ENCODE assay signal across 17 cellular contexts in genomic region chr3:187292186-187292585, GRCh38. TPM values are rescaled to one million over a fixed set of nuclear protein-coding genes. Genes with fewer than 3 reads are reported as not detected.
DNase-seq lines count a peak whose midpoint lies in the region; ATAC-seq, FAIRE-seq and TF ChIP-seq lines count a peak whose summit lies in the region.
"Had no signal": no experiment of that assay in that cellular context is flagged by ENCODE, and none has a peak within 500 bp of the region (broad histone marks: within the 10 kb centered on the region; RNA-seq: fewer than 3 reads in every experiment).

No MANE protein-coding gene starts in this region.

- in situ Hi-C loops in GM13977 (cut with MboI; ENCODE audit: low pct_unique_long_range_greater_than_20kb, low sequenced_read_pairs, unreplicated experiment) = no loop called here

- H3K36me3 ChIP-seq in liver (ENCODE audit: control insufficient read depth in 4 of 4, insufficient read depth in 3 of 4, low read depth in 1 of 4, low read length in 3 of 4) (no peaks in the 10 kb centered on the region), lower lobe of right lung (no peaks in the 10 kb centered on the region)
- H3K36me3 ChIP-seq: BE2C, left lung, neutrophil had no signal

- no peak for DNase-seq in HFF-Myc (ENCODE audit: extremely low read depth, low read depth)
- DNase-seq in epithelial cell of proximal tubule (ENCODE audit: low read depth) = no peak
- no peak for DNase-seq in lower lobe of right lung
- no peak for DNase-seq in H54 (ENCODE audit: insufficient read length, low spot score)
- DNase-seq in SW 1271 (lab: John Stamatoyannopoulos, UW) = no peak
- no peak for DNase-seq in GM13977 (ENCODE audit: low spot score)
- DNase-seq: activated CD4-positive, alpha-beta T cell treated with anti-CD3 and anti-CD28 coated beads, Interleukin-2, amount 50 U/mL, for 1 hour; activated naive CD8-positive, alpha-beta T cell treated with anti-CD3 and anti-CD28 coated beads, Interleukin-2, amount 10 ng/mL, durations not matched to agents 7 days and 5 days; activated T-cell treated with anti-CD3 and anti-CD28 coated beads, Interleukin-2, amount 50 U/mL, for 48 hours; BE2C; left lung; NCI-H2107; T-helper 17 cell had no signal

- TF ChIP-seq RAD21 in liver (IDR thresholded peaks at IDR 0.05) = peak in 1 of 2 donors; percentile 2

- WGBS in liver = 23% methylated on average over 9 of the region's 9 CpGs

- intact Hi-C loops in lower lobe of right lung (cut with DNase I) = no loop called here

- H3K27ac ChIP-seq in liver (ENCODE audit: low read depth in 1 of 2, low read length in 2 of 2) (peak overlapping the region; percentile 97 to 99), skin epidermis (peak overlapping the region in 14 of 21 experiments; percentile 20 to 86 (median 71)), lower lobe of right lung (no peak overlapping the region)
- H3K27ac ChIP-seq: left lung, neutrophil had no signal

- no peak for TF ChIP-seq CTCF in HFF-Myc (IDR thresholded peaks at IDR 0.05; ENCODE audit: low read depth, low read length, missing control alignments)
- no peak for TF ChIP-seq CTCF in epithelial cell of proximal tubule (conservative IDR thresholded peaks at IDR 0.05; ENCODE audit: low read depth, low read length)
- no peak for TF ChIP-seq CTCF in liver (IDR thresholded peaks at IDR 0.05; ENCODE audit: low read depth, low read length, missing input control)
- no peak for TF ChIP-seq CTCF in lower lobe of right lung (IDR thresholded peaks at IDR 0.05)
- TF ChIP-seq CTCF in GM13977 (IDR thresholded peaks at IDR 0.05; ENCODE audit: extremely low read depth, insufficient read depth, missing control alignments) = no peak

- H3K4me1 ChIP-seq in liver (ENCODE audit: control insufficient read depth in 4 of 4, insufficient read depth in 4 of 4, low read length in 3 of 4) (peaks cover 5 to 48% (median 31%) of the 10 kb centered on the region in 4 donors), lower lobe of right lung (peaks cover 37% of the 10 kb centered on the region)
- H3K4me1 ChIP-seq: BE2C had no signal

- TF ChIP-seq POLR2A in H54 (IDR thresholded peaks at IDR 0.05; ENCODE audit: low read depth, low read length) = no peak

- H3K9me3 ChIP-seq in liver (ENCODE audit: control insufficient read depth in 4 of 4, low read length in 3 of 4) (no peaks in the 10 kb centered on the region), lower lobe of right lung (no peaks in the 10 kb centered on the region)
- H3K9me3 ChIP-seq: BE2C, left lung, neutrophil had no signal

- no peak for FAIRE-seq in H54 (lab: Jason Lieb, UNC)
- FAIRE-seq: HTR-8/SVneo had no signal

- H3K27me3 ChIP-seq in liver (ENCODE audit: control insufficient read depth in 4 of 4, insufficient read depth in 4 of 4, low read length in 3 of 4) = no peaks in the 10 kb centered on the region
- H3K27me3 ChIP-seq in lower lobe of right lung (ENCODE audit: low read depth) = no peaks in the 10 kb centered on the region
- H3K27me3 ChIP-seq: left lung had no signal

- ATAC-seq in lower lobe of right lung = no peak
- ATAC-seq: T-helper 17 cell had no signal

- H3K9ac ChIP-seq in liver (ENCODE audit: low read depth in 1 of 2, low read length in 2 of 2) = peak overlapping the region; percentile 89 to 97

- H3K4me3 ChIP-seq in HFF-Myc (replicated peaks; ENCODE audit: low read depth, low read length) = peak overlapping the region; percentile 64
- peak overlapping the region; percentile 52 for H3K4me3 ChIP-seq in epithelial cell of proximal tubule (ENCODE audit: low read depth, low read length)
- peak overlapping the region; percentile 8 to 86 (median 50) for H3K4me3 ChIP-seq in liver (ENCODE audit: low read depth in 1 of 3, low read length in 3 of 3)
- H3K4me3 ChIP-seq in skin epidermis = peak overlapping the region in 1 of 7 experiments; percentile 29
- no peak overlapping the region for H3K4me3 ChIP-seq in lower lobe of right lung
- H3K4me3 ChIP-seq: left lung had no signal

TF ChIP-seq in liver, 16 proteins besides CTCF, POLR2A, EP300 and RAD21:
- TF ChIP-seq, protein P1, sequence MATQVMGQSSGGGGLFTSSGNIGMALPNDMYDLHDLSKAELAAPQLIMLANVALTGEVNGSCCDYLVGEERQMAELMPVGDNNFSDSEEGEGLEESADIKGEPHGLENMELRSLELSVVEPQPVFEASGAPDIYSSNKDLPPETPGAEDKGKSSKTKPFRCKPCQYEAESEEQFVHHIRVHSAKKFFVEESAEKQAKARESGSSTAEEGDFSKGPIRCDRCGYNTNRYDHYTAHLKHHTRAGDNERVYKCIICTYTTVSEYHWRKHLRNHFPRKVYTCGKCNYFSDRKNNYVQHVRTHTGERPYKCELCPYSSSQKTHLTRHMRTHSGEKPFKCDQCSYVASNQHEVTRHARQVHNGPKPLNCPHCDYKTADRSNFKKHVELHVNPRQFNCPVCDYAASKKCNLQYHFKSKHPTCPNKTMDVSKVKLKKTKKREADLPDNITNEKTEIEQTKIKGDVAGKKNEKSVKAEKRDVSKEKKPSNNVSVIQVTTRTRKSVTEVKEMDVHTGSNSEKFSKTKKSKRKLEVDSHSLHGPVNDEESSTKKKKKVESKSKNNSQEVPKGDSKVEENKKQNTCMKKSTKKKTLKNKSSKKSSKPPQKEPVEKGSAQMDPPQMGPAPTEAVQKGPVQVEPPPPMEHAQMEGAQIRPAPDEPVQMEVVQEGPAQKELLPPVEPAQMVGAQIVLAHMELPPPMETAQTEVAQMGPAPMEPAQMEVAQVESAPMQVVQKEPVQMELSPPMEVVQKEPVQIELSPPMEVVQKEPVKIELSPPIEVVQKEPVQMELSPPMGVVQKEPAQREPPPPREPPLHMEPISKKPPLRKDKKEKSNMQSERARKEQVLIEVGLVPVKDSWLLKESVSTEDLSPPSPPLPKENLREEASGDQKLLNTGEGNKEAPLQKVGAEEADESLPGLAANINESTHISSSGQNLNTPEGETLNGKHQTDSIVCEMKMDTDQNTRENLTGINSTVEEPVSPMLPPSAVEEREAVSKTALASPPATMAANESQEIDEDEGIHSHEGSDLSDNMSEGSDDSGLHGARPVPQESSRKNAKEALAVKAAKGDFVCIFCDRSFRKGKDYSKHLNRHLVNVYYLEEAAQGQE (IDR thresholded peaks at IDR 0.05) = peak; percentile 2
- peak; percentile 46 for TF ChIP-seq FOXA2 (IDR thresholded peaks at IDR 0.05)
- TF ChIP-seq ZBTB33 (IDR thresholded peaks at IDR 0.05) = no peak
- TF ChIP-seq HNF4A (conservative IDR thresholded peaks at IDR 0.05) = peak in 1 of 2 donors; percentile 43
- TF ChIP-seq NR2F2 (IDR thresholded peaks at IDR 0.05) = no peak
- TF ChIP-seq HNF4G (IDR thresholded peaks at IDR 0.05) = no peak
- no peak for TF ChIP-seq SP1 (IDR thresholded peaks at IDR 0.05)
- TF ChIP-seq TAF1 (conservative IDR thresholded peaks at IDR 0.05) = no peak

RNA-seq across cellular contexts. Expression of gene MASP1, which starts 0.6 kb away (rescaled TPM):
- total RNA-seq in epithelial cell of proximal tubule = not detected in 2 replicates
- 10 to 100 TPM; 83.4 to 83.8 TPM for total RNA-seq in liver
- polyA plus RNA-seq in liver = 10 to 100 TPM; 53.2 to 64.2 TPM
- 4.3 TPM for total RNA-seq in lower lobe of right lung
- total RNA-seq: activated naive CD8-positive, alpha-beta T cell treated with anti-CD3 and anti-CD28 coated beads, Interleukin-2, amount 10 ng/mL, durations not matched to agents 7 days and 5 days had no signal

Comparison
In these comparisons a context has a peak if more than half of its experiments do, and no peak if none do; other contexts are left out.
1. RNA of gene MASP1, which starts 0.6 kb away (total RNA-seq): 83.4 to 83.8 TPM in liver; 4.3 TPM in lower lobe of right lung (single experiment) and not detected in epithelial cell of proximal tubule; every median in the first group is over 10 times any median in the second.